1 cellular context compared by ENCODE assay signal in genomic region chr4:7815981-7816380, GRCh38.
TF ChIP-seq lines count a peak whose summit lies in the region.

No MANE protein-coding gene starts in this region.

TF ChIP-seq in A549, 52 proteins besides CTCF, POLR2A, EP300 and RAD21 (continued from another document):
- TF ChIP-seq REST (IDR thresholded peaks at IDR 0.05) (no peak), USF2 (IDR thresholded peaks at IDR 0.05) (no peak), PHF8 (IDR thresholded peaks at IDR 0.05; ENCODE audit: borderline replicate concordance, low read depth) (no peak)
